ENCODE assay signal across 29 cellular contexts in genomic region chr13:82900453-82900852, GRCh38.
"Had no signal": no experiment of that assay in that cellular context is flagged by ENCODE, and none has a peak within 500 bp of the region (broad histone marks: within the 10 kb centered on the region; RNA-seq: fewer than 3 reads in every experiment).

No MANE protein-coding gene starts in this region.

- H3K27me3 Mint-ChIP-seq: naive thymus-derived CD4-positive, alpha-beta T cell; progenitor cell of endocrine pancreas; stimulated activated naive B cell treated with anti-CD40 and anti-IgM and Interleukin-4, amounts not matched to agents 10 μg/mL and 1 μg/mL and 100 μg/mL, for 72 hours; stimulated activated naive CD8-positive, alpha-beta T cell treated with anti-CD3 and anti-CD28 coated beads, Interleukin-15, Interleukin-2, amounts not matched to agents 100 ng/mL and 50 ng/mL, for 24 hours had no signal

- DNase-seq: dermis blood vessel endothelial cell; effector memory CD4-positive, alpha-beta T cell; foreskin keratinocyte; heart left ventricle; hippocampal formation; left cardiac atrium; left lung; mesendoderm; midbrain; naive thymus-derived CD4-positive, alpha-beta T cell; right lobe of liver; small intestine; stimulated activated CD4-positive, alpha-beta T cell treated with anti-CD3 and anti-CD28 coated beads, Interleukin-15, amount 100 ng/mL, for 24 hours; stimulated activated CD4-positive, alpha-beta T cell treated with anti-CD3 and anti-CD28 coated beads, Interleukin-2, amount 100 ng/mL, for 48 hours; stimulated activated naive B cell treated with anti-CD40 and anti-IgM and Interleukin-4, amounts not matched to agents 10 μg/mL and 1 μg/mL and 100 μg/mL, for 72 hours; upper lobe of right lung; uterus had no signal

- H3K4me3 ChIP-seq: coronary artery, esophagus muscularis mucosa, gastroesophageal sphincter, heart left ventricle, left lung, neural progenitor cell, right lobe of liver, thoracic aorta, tibial nerve, upper lobe of right lung, uterus had no signal

- H3K9ac ChIP-seq: neural progenitor cell, parathyroid adenoma had no signal

- H3K27ac ChIP-seq: coronary artery, esophagus muscularis mucosa, foreskin keratinocyte, gastroesophageal sphincter, heart left ventricle, left lung, neural progenitor cell, parathyroid adenoma, right lobe of liver, thoracic aorta, tibial nerve, upper lobe of right lung, uterus had no signal

- ATAC-seq: foreskin keratinocyte; gastroesophageal sphincter; heart left ventricle; left cardiac atrium; left lung; naive thymus-derived CD4-positive, alpha-beta T cell; right lobe of liver; stimulated activated naive B cell treated with anti-CD40 and anti-IgM and Interleukin-4, amounts not matched to agents 10 μg/mL and 1 μg/mL and 100 μg/mL, for 72 hours; upper lobe of right lung had no signal

- H3K9me3 ChIP-seq: esophagus muscularis mucosa, gastroesophageal sphincter, heart left ventricle, right lobe of liver, thoracic aorta, tibial nerve, upper lobe of right lung, uterus had no signal

- H3K27ac Mint-ChIP-seq: naive thymus-derived CD4-positive, alpha-beta T cell; nephron; neural progenitor cell; progenitor cell of endocrine pancreas; stimulated activated naive B cell treated with anti-CD40 and anti-IgM and Interleukin-4, amounts not matched to agents 10 μg/mL and 1 μg/mL and 100 μg/mL, for 72 hours; stimulated activated naive CD8-positive, alpha-beta T cell treated with anti-CD3 and anti-CD28 coated beads, Interleukin-15, Interleukin-2, amounts not matched to agents 100 ng/mL and 50 ng/mL, for 24 hours had no signal

- H3K27me3 ChIP-seq: esophagus muscularis mucosa, foreskin keratinocyte, gastroesophageal sphincter, heart left ventricle, left lung, neural progenitor cell, right lobe of liver, tibial nerve, upper lobe of right lung, uterus had no signal

- H3K79me2 ChIP-seq: parathyroid adenoma had no signal

- FAIRE-seq: endothelial cell of umbilical vein, islet of Langerhans, small intestine had no signal

- H3K4me3 Mint-ChIP-seq: naive thymus-derived CD4-positive, alpha-beta T cell; nephron; neural progenitor cell; stimulated activated naive B cell treated with anti-CD40 and anti-IgM and Interleukin-4, amounts not matched to agents 10 μg/mL and 1 μg/mL and 100 μg/mL, for 72 hours; stimulated activated naive CD8-positive, alpha-beta T cell treated with anti-CD3 and anti-CD28 coated beads, Interleukin-15, Interleukin-2, amounts not matched to agents 100 ng/mL and 50 ng/mL, for 24 hours had no signal

- H2AFZ ChIP-seq: parathyroid adenoma had no signal

- H3K36me3 ChIP-seq: esophagus muscularis mucosa, gastroesophageal sphincter, heart left ventricle, left lung, neural progenitor cell, right lobe of liver, thoracic aorta, tibial nerve, upper lobe of right lung, uterus had no signal

- H3K4me1 Mint-ChIP-seq: naive thymus-derived CD4-positive, alpha-beta T cell; nephron; neural progenitor cell; stimulated activated naive B cell treated with anti-CD40 and anti-IgM and Interleukin-4, amounts not matched to agents 10 μg/mL and 1 μg/mL and 100 μg/mL, for 72 hours had no signal

- H3K4me1 ChIP-seq: foreskin keratinocyte, gastroesophageal sphincter, heart left ventricle, left lung, neural progenitor cell, parathyroid adenoma, right lobe of liver, tibial nerve, upper lobe of right lung, uterus had no signal

- H3K36me3 Mint-ChIP-seq: naive thymus-derived CD4-positive, alpha-beta T cell; neural progenitor cell; stimulated activated naive B cell treated with anti-CD40 and anti-IgM and Interleukin-4, amounts not matched to agents 10 μg/mL and 1 μg/mL and 100 μg/mL, for 72 hours had no signal

- H3K4me2 ChIP-seq: neural progenitor cell had no signal
